1 cellular context compared by ENCODE assay signal in the genomic region with DNA sequence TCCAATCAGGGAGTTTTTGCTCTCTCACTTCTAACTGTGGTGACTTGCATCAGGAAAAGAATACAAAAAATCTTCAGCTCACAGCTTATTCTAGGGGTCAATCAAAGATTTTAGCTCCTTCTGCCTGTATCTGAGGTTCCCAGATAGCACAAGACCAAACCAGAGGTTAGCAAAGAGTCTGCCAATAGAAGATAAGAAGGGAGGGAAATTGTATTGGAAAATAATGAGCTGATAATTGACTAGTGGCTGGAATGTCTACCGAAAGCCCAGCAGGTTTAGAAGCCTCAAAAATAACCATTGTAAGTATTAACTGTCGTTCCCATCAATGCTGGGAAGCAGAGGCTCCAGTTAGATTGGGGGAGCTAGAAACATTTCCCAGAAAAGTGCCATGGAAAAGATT.
TF ChIP-seq lines count a peak whose summit lies in the region.

No MANE protein-coding gene starts in this region.

TF ChIP-seq in GM23338, 12 proteins besides CTCF, POLR2A, EP300 and RAD21 (continued from another document):
- TF ChIP-seq POLR2AphosphoS5 (IDR thresholded peaks at IDR 0.05; ENCODE audit: low read depth) = no peak
